In genomic region chr1:108551157-108551862, GRCh38 we compare ENCODE assay signal across 13 cellular contexts. TPM values are rescaled to one million over a fixed set of nuclear protein-coding genes. Genes with fewer than 3 reads are reported as not detected.
DNase-seq lines count a peak whose midpoint lies in the region; ATAC-seq, FAIRE-seq and TF ChIP-seq lines count a peak whose summit lies in the region.
"Had no signal": no experiment of that assay in that cellular context is flagged by ENCODE, and none has a peak within 500 bp of the region (broad histone marks: within the 10 kb centered on the region; RNA-seq: fewer than 3 reads in every experiment).

No MANE protein-coding gene starts in this region.

- no TSS peak for BruUV-seq in GM12878 (replicated peaks; lab: Mats Ljungman, UMichigan)
- BruUV-seq in Caco-2 (replicated peaks; lab: Mats Ljungman, UMichigan), result no TSS peak

- no peaks in the 10 kb centered on the region for H3K27me3 ChIP-seq in GM12878 (replicated peaks in 1 of 2; ENCODE audit: control insufficient read depth in 2 of 2, insufficient read depth in 2 of 2, low read length in 1 of 2)
- no peaks in the 10 kb centered on the region for H3K27me3 ChIP-seq in Caco-2 (replicated peaks; ENCODE audit: control insufficient read depth, insufficient read depth, low read length)
- H3K27me3 ChIP-seq: heart right ventricle had no signal

- no peak overlapping the region for H3K9ac ChIP-seq in GM12878 (ENCODE audit: control insufficient read depth, insufficient read depth, low read length)

- RAD21 ChIA-PET in GM12878 (lab: Charles Lee; ENCODE audit: unreplicated experiment), result interaction anchor here (1.0 to 2.4 kb wide), 6 partner anchors 10 to 141 kb away, joined by 3 to 29 read pairs (median 8); partner anchors contain the start of genes EEIG2 and PRPF38B

- H3K27me3 Mint-ChIP-seq in Caco-2 (ENCODE audit: insufficient read depth, unreplicated experiment), result peaks cover 3% of the 10 kb centered on the region

- no peak overlapping the region for H3K4me3 ChIP-seq in GM12878
- no peak overlapping the region for H3K4me3 ChIP-seq in Caco-2 (ENCODE audit: low read depth, low read length)
- H3K4me3 ChIP-seq: heart right ventricle had no signal

- peak overlapping the region; percentile 44 for H3K4me2 ChIP-seq in GM12878 (ENCODE audit: control insufficient read depth, insufficient read depth)

- H3K36me3 ChIP-seq in GM12878 (ENCODE audit: control insufficient read depth in 2 of 2, insufficient read depth in 2 of 2, low read length in 1 of 2), result no peaks in the 10 kb centered on the region
- no peaks in the 10 kb centered on the region for H3K36me3 ChIP-seq in Caco-2 (ENCODE audit: control insufficient read depth, insufficient read depth, low read length)
- H3K36me3 ChIP-seq: heart right ventricle had no signal

- ATAC-seq in GM18505 (IDR thresholded peaks at IDR 0.05; ENCODE audit: unreplicated experiment) (peak; percentile 94), GM21381 (IDR thresholded peaks at IDR 0.05; ENCODE audit: unreplicated experiment) (peak; percentile 94), HG03135 (IDR thresholded peaks at IDR 0.05; ENCODE audit: unreplicated experiment) (peak; percentile 87), GM12878 (peak; percentile 97)

- peak; percentile 90 for FAIRE-seq in GM12878 (lab: Jason Lieb, UNC)

- no peak for TF ChIP-seq POLR2A in GM18505 (IDR thresholded peaks at IDR 0.05; ENCODE audit: borderline replicate concordance, extremely low read depth, insufficient read depth, insufficient read length)
- TF ChIP-seq POLR2A in GM12878 (IDR thresholded peaks at IDR 0.05; ENCODE audit: low read depth, low read length), result no peak

- TF ChIP-seq CTCF in GM12878 (IDR thresholded peaks at IDR 0.05 in 2 of 3, conservative IDR thresholded peaks at IDR 0.05 in 1 of 3; ENCODE audit: control insufficient read depth in 2 of 3, extremely low read depth in 1 of 3, insufficient read depth in 1 of 3, low read depth in 3 of 3, low read length in 3 of 3), result no peak
- TF ChIP-seq CTCF in Caco-2 (IDR thresholded peaks at IDR 0.05; ENCODE audit: insufficient read depth in 1 of 2, low read depth in 1 of 2, low read length in 1 of 2, severe bottlenecking in 1 of 2, unreplicated experiment in 1 of 2), result no peak

- intact Hi-C loops in GM12878 (cut with micrococcal nuclease; ENCODE audit: unreplicated experiment) (no loop called here), Caco-2 (cut with micrococcal nuclease; ENCODE audit: unreplicated experiment) (no loop called here)

- CTCF ChIA-PET in GM12878 (lab: Yijun Ruan, JAX), result interaction anchor here (1.1 to 5.3 kb wide), 5 partner anchors 9 to 61 kb away, joined by 3 to 56 read pairs (median 7); partner anchors contain the start of gene EEIG2
- CTCF ChIA-PET in Caco-2 (lab: Charles Lee), result no interaction called here

- peaks cover 6% of the 10 kb centered on the region for H3K4me1 Mint-ChIP-seq in Caco-2 (ENCODE audit: low read depth, unreplicated experiment)
- H3K4me1 Mint-ChIP-seq: brain had no signal

- no peak for TF ChIP-seq RAD21 in GM12878 (IDR thresholded peaks at IDR 0.05; ENCODE audit: insufficient read depth, low read depth, low read length)

- H3K27ac ChIP-seq in GM12878 (ENCODE audit: control insufficient read depth, insufficient read depth), result peak overlapping the region; percentile 66

- no peak overlapping the region for H3K4me3 Mint-ChIP-seq in Caco-2 (ENCODE audit: unreplicated experiment)
- H3K4me3 Mint-ChIP-seq: activated CD4-positive, alpha-beta T cell treated with anti-CD3 and anti-CD28 coated beads, Interleukin-2, amount 10 ng/mL, durations not matched to agents 7 days and 5 days; brain; neural crest cell had no signal

- H2AFZ ChIP-seq in GM12878 (ENCODE audit: control insufficient read depth, low read depth, low read length), result no peak overlapping the region; the same call in 1 of the 2 replicates

- H3K4me1 ChIP-seq in GM12878 (ENCODE audit: control insufficient read depth, insufficient read depth, low read length) (peaks cover 14% of the 10 kb centered on the region), Caco-2 (no peaks in the 10 kb centered on the region)

- no peaks in the 10 kb centered on the region for H3K9me3 Mint-ChIP-seq in Caco-2 (ENCODE audit: unreplicated experiment)
- H3K9me3 Mint-ChIP-seq: activated CD4-positive, alpha-beta T cell treated with anti-CD3 and anti-CD28 coated beads, Interleukin-2, amount 10 ng/mL, durations not matched to agents 7 days and 5 days; neural crest cell had no signal

- no peaks in the 10 kb centered on the region for H3K36me3 Mint-ChIP-seq in Caco-2 (ENCODE audit: insufficient read depth, unreplicated experiment)
- H3K36me3 Mint-ChIP-seq: brain had no signal

- no peak overlapping the region for H3K27ac Mint-ChIP-seq in Caco-2 (ENCODE audit: unreplicated experiment)
- H3K27ac Mint-ChIP-seq: activated CD4-positive, alpha-beta T cell treated with anti-CD3 and anti-CD28 coated beads, Interleukin-2, amount 10 ng/mL, durations not matched to agents 7 days and 5 days; brain had no signal

- SMC1A ChIA-PET in GM12878 (lab: Charles Lee; ENCODE audit: uncharacterized antibody, unreplicated experiment), result interaction anchor here (0.6 to 5.2 kb wide), 7 partner anchors 10 to 54 kb away, joined by 3 to 27 read pairs (median 6); partner anchors contain the start of gene EEIG2

- DNase-seq in GM12878 (ENCODE audit: low read depth, low spot score) (peak; percentile 70), superior temporal gyrus (ENCODE audit: extremely low spot score) (no peak), Caco-2 (no peak), NCI-H1436 (lab: John Stamatoyannopoulos, UW) (no peak), hippocampal formation (lab: John Stamatoyannopoulos, UW) (no peak)
- DNase-seq: activated CD4-positive, alpha-beta T cell treated with anti-CD3 and anti-CD28 coated beads, Interleukin-2, amount 10 ng/mL, durations not matched to agents 7 days and 5 days; heart right ventricle; NCI-H69 had no signal

- WGBS in GM12878 (ENCODE audit: insufficient coverage, insufficient replicate concordance, low lambda C conversion rate, missing lambda C conversion rate), result 50% methylated on average over 2 of the region's 2 CpGs

- in situ Hi-C loops in GM12878 (cut with MboI), result no loop called here

- no peaks in the 10 kb centered on the region for H4K20me1 ChIP-seq in GM12878 (ENCODE audit: control insufficient read depth, insufficient read depth)

- H3K9me3 ChIP-seq in GM12878 (replicated peaks; ENCODE audit: control insufficient read depth, insufficient read depth, low read length), result no peaks in the 10 kb centered on the region
- no peaks in the 10 kb centered on the region for H3K9me3 ChIP-seq in Caco-2

- H3K79me2 ChIP-seq in GM12878 (ENCODE audit: control insufficient read depth, insufficient read depth, low read length), result no peaks in the 10 kb centered on the region

- peak; percentile 89 to 98 for TF ChIP-seq EP300 in GM12878 (IDR thresholded peaks at IDR 0.05; ENCODE audit: borderline replicate concordance in 1 of 2, control insufficient read depth in 1 of 2, low read depth in 2 of 2, low read length in 2 of 2)

- POLR2A ChIA-PET in GM12878 (lab: Charles Lee), result interaction anchor here (4.4 kb wide), 1 partner anchor 9 kb away, joined by 24 read pairs; the partner anchor contains the start of gene EEIG2
- POLR2A ChIA-PET in Caco-2 (lab: Charles Lee), result no interaction called here

TF ChIP-seq in GM12878, 131 proteins besides CTCF, POLR2A, EP300 and RAD21 (continues in another document):
- TF ChIP-seq EED (IDR thresholded peaks at IDR 0.05; ENCODE audit: low read depth), result peak; percentile 59; the same call in 1 of the 2 replicates
- TF ChIP-seq FOXM1 (IDR thresholded peaks at IDR 0.05; ENCODE audit: low read depth, low read length), result peak; percentile 97

RNA-seq across cellular contexts. Expression of gene EEIG2, which starts 8.6 kb away (rescaled TPM):
- total RNA-seq in GM12878 (2013; cell fraction: nucleolus; rRNA removed), result 14.4 and 17.2 TPM in 2 replicates
- total RNA-seq in GM12878 (2014; rRNA removed) (14.3 and 16.7 TPM in 2 replicates), GM12878 (2014; rRNA removed; fragmentation: Illumina TruSeq; extraction: Trizol) (16.2 and 17.4 TPM in 2 replicates), GM12878 (2021) (16.2 and 17.2 TPM in 2 replicates), Caco-2 (2022) (2.8 and 3.1 TPM in 2 replicates)
- polyA plus RNA-seq in GM12878 (2011; ENCODE audit: low read depth), result 2.1 TPM
- polyA plus RNA-seq in GM12878 (2011; rRNA removed) (8.1 and 12.1 TPM in 2 replicates), GM12878 (2014; fragmentation: Illumina TruSeq; extraction: Trizol) (12.3 and 19.1 TPM in 2 replicates), GM12878 (2014; fragmentation: Nextera tagmentation; extraction: Ambion mirVana) (1 to 10 TPM; 3.5 to 4.9 TPM), GM12878 (2014; rRNA removed) (8.0 and 11.5 TPM in 2 replicates), GM12878 (2016; fragmentation: Nextera tagmentation; extraction: Ambion mirVana) (1 to 10 TPM; 1.4 to 1.5 TPM)
- polyA plus RNA-seq in GM12878 (2011; cell fraction: cytosol; rRNA removed), result 3.4 and 3.6 TPM in 2 replicates
- 5.4 and 6.3 TPM in 2 replicates for polyA plus RNA-seq in GM12878 (2011; cell fraction: nucleus; rRNA removed)
- 2.9 and 3.6 TPM in 2 replicates for polyA plus RNA-seq in GM12878 (2012)
- polyA minus RNA-seq in GM12878 (2011; rRNA and poly(A)+ RNA removed), result 7.8 and 8.3 TPM in 2 replicates
- polyA minus RNA-seq in GM12878 (2011; cell fraction: cytosol; rRNA and poly(A)+ RNA removed), result 2.8 and 4.2 TPM in 2 replicates
- 3.5 and 5.7 TPM in 2 replicates for polyA minus RNA-seq in GM12878 (2011; cell fraction: nucleus; rRNA and poly(A)+ RNA removed)
